Comparison of ENCODE assay signal across 18 cellular contexts in genomic region chr13:79867248-79867647, GRCh38.
DNase-seq lines count a peak whose midpoint lies in the region; ATAC-seq and TF ChIP-seq lines count a peak whose summit lies in the region.
"Had no signal": no experiment of that assay in that cellular context is flagged by ENCODE, and none has a peak within 500 bp of the region (broad histone marks: within the 10 kb centered on the region; RNA-seq: fewer than 3 reads in every experiment).

No MANE protein-coding gene starts in this region.

- TF ChIP-seq POLR2A in suprapubic skin (IDR thresholded peaks at IDR 0.05): no peak

- H3K27me3 Mint-ChIP-seq in Caco-2 (ENCODE audit: insufficient read depth, unreplicated experiment) (no peaks in the 10 kb centered on the region), Calu3 (ENCODE audit: unreplicated experiment) (no peaks in the 10 kb centered on the region)

- TF ChIP-seq CTCF in Caco-2 (IDR thresholded peaks at IDR 0.05; ENCODE audit: insufficient read depth in 1 of 2, low read depth in 1 of 2, low read length in 1 of 2, severe bottlenecking in 1 of 2, unreplicated experiment in 1 of 2): no peak
- TF ChIP-seq CTCF in fibroblast of pulmonary artery (IDR thresholded peaks at IDR 0.05; ENCODE audit: low read length, missing control alignments): no peak
- TF ChIP-seq CTCF in suprapubic skin (IDR thresholded peaks at IDR 0.05): no peak
- no peak for TF ChIP-seq CTCF in Calu3 (IDR thresholded peaks at IDR 0.05; ENCODE audit: unreplicated experiment)

- H3K9me3 Mint-ChIP-seq in Caco-2 (ENCODE audit: unreplicated experiment) (no peaks in the 10 kb centered on the region), Calu3 (ENCODE audit: low read depth, unreplicated experiment) (no peaks in the 10 kb centered on the region)
- H3K9me3 Mint-ChIP-seq: CD8-positive, alpha-beta memory T cell had no signal

- BruUV-seq in Caco-2 (replicated peaks; lab: Mats Ljungman, UMichigan): no TSS peak
- no TSS peak for BruUV-seq in Calu3 (replicated peaks; lab: Mats Ljungman, UMichigan)

- peaks cover 7% of the 10 kb centered on the region for H3K36me3 Mint-ChIP-seq in Caco-2 (ENCODE audit: insufficient read depth, unreplicated experiment)
- no peaks in the 10 kb centered on the region for H3K36me3 Mint-ChIP-seq in Calu3 (ENCODE audit: insufficient read depth, unreplicated experiment)
- H3K36me3 Mint-ChIP-seq: CD8-positive, alpha-beta memory T cell had no signal

- DNase-seq in Caco-2 (no peak), KG1 (lab: John Stamatoyannopoulos, UW) (peak; percentile 47), SIG-M5 treated with dmso at 0.1 percent for 504 hours (lab: John Stamatoyannopoulos, UW; ENCODE audit: unreplicated experiment) (peak; percentile 80), fibroblast of pulmonary artery (ENCODE audit: low read depth) (peak; percentile 23), suprapubic skin (ENCODE audit: low spot score in 2 of 2) (no peak), Calu3 (no peak), NCI-H524 treated with DMSO at 0.1 percent for 48 hours (lab: John Stamatoyannopoulos, UW) (no peak)
- DNase-seq: activated gamma-delta T cell treated with Interleukin-2 at 50 U/mL for 16 hours; aorta; CD8-positive, alpha-beta memory T cell; left ventricle myocardium inferior; NCI-H1694 treated with DMSO at 0.1 percent for 48 hours; NK-92 treated with Interleukin-12 subunit alpha and Interleukin-12 subunit beta, amount 100 ng/mL, for 24 hours; ovary; Right ventricle myocardium superior; T-helper 2 cell had no signal

- no peak for TF ChIP-seq EP300 in suprapubic skin (IDR thresholded peaks at IDR 0.05)

- H3K9me3 ChIP-seq in Caco-2 (no peaks in the 10 kb centered on the region), suprapubic skin (no peaks in the 10 kb centered on the region)
- H3K9me3 ChIP-seq: left ventricle myocardium inferior, ovary had no signal

- peak overlapping the region; percentile 54 for H3K27ac Mint-ChIP-seq in Caco-2 (ENCODE audit: unreplicated experiment)
- H3K27ac Mint-ChIP-seq in Calu3 (ENCODE audit: unreplicated experiment): no peak overlapping the region
- H3K27ac Mint-ChIP-seq: CD8-positive, alpha-beta memory T cell had no signal

- H3K4me3 ChIP-seq in Caco-2 (ENCODE audit: low read depth, low read length) (no peak overlapping the region), fibroblast of pulmonary artery (replicated peaks; ENCODE audit: low read depth, low read length) (no peak overlapping the region), suprapubic skin (no peak overlapping the region)
- H3K4me3 ChIP-seq: left ventricle myocardium inferior, ovary had no signal

- H3K36me3 ChIP-seq in Caco-2 (ENCODE audit: control insufficient read depth, insufficient read depth, low read length) (no peaks in the 10 kb centered on the region), suprapubic skin (no peaks in the 10 kb centered on the region)
- H3K36me3 ChIP-seq: left ventricle myocardium inferior, ovary had no signal

- no peak overlapping the region for H3K27ac ChIP-seq in suprapubic skin
- H3K27ac ChIP-seq: KMS-11, left ventricle myocardium inferior, ovary had no signal

- H3K27me3 ChIP-seq in Caco-2 (replicated peaks; ENCODE audit: control insufficient read depth, insufficient read depth, low read length) (no peaks in the 10 kb centered on the region), suprapubic skin (no peaks in the 10 kb centered on the region)
- H3K27me3 ChIP-seq: ovary had no signal

- no peak for ATAC-seq in HG02870 (IDR thresholded peaks at IDR 0.05; ENCODE audit: unreplicated experiment)

- intact Hi-C loops in Caco-2 (cut with micrococcal nuclease; ENCODE audit: unreplicated experiment): loop anchor here (2.0 kb wide), 1 partner anchor 20 kb away; no protein-coding TSS in a partner anchor
- intact Hi-C loops in Calu3 (cut with micrococcal nuclease; ENCODE audit: unreplicated experiment): no loop called here

- H3K4me3 Mint-ChIP-seq in Caco-2 (ENCODE audit: unreplicated experiment) (no peak overlapping the region), Calu3 (ENCODE audit: low read depth, unreplicated experiment) (no peak overlapping the region)
- H3K4me3 Mint-ChIP-seq: CD8-positive, alpha-beta memory T cell had no signal

- peaks cover 54% of the 10 kb centered on the region for H3K4me1 Mint-ChIP-seq in Caco-2 (ENCODE audit: low read depth, unreplicated experiment)
- H3K4me1 Mint-ChIP-seq in Calu3 (ENCODE audit: low read depth, unreplicated experiment): no peaks in the 10 kb centered on the region
- H3K4me1 Mint-ChIP-seq: CD8-positive, alpha-beta memory T cell had no signal

- CTCF ChIA-PET in Caco-2 (lab: Charles Lee) (no interaction called here), Calu3 (lab: Charles Lee) (no interaction called here)

- POLR2A ChIA-PET in Caco-2 (lab: Charles Lee): no interaction called here

- 77% methylated on average over 1 of the region's 1 CpG for WGBS in suprapubic skin

- H3K4me1 ChIP-seq in Caco-2: peaks cover 57% of the 10 kb centered on the region
- H3K4me1 ChIP-seq in suprapubic skin: peaks cover 7% of the 10 kb centered on the region

Comparison
In these comparisons a context has a peak if more than half of its experiments do, and no peak if none do; other contexts are left out.
1. DNase-seq: peak in KG1 (single experiment), SIG-M5 treated with dmso at 0.1 percent for 504 hours (single experiment) and fibroblast of pulmonary artery (single experiment); none in Caco-2 (0 of 2), suprapubic skin (0 of 2), Calu3 (single experiment) and NCI-H524 treated with DMSO at 0.1 percent for 48 hours (single experiment).